Comparison of ENCODE assay signal across 26 cellular contexts in the genomic region with DNA sequence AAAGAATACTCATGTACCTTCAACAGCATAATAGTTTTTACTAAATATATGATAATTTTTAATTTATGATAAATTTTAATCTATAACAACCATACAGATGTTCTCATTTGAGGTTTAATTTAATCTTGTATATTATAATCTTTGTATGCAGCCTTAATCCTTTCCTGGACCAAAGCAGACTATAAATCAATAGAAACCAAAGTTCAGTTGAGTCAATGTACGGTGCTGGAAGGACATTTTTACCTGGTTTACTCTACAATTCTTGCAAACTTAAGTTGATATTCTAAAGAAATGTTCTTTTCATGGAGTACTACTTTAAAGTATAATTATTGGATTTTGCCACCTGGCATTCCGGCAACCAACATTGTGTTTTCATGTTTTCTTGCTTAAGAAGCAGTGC.
DNase-seq lines count a peak whose midpoint lies in the region; ATAC-seq, FAIRE-seq and TF ChIP-seq lines count a peak whose summit lies in the region.
"Had no signal": no experiment of that assay in that cellular context is flagged by ENCODE, and none has a peak within 500 bp of the region (broad histone marks: within the 10 kb centered on the region; RNA-seq: fewer than 3 reads in every experiment).

No MANE protein-coding gene starts in this region.

- H3K27ac ChIP-seq in liver (ENCODE audit: low read depth in 1 of 2, low read length in 2 of 2) (no peak overlapping the region), small intestine (ENCODE audit: low read depth in 1 of 2, low read length in 1 of 2) (no peak overlapping the region), Peyer's patch (no peak overlapping the region)
- H3K27ac ChIP-seq: BLaER1 had no signal

- FAIRE-seq in small intestine (lab: Jason Lieb, UNC): peak; percentile 55
- FAIRE-seq: A204.1, GM12878, GM12892, GM18507 had no signal

- H3K9me3 ChIP-seq in liver (ENCODE audit: control insufficient read depth in 4 of 4, low read length in 3 of 4): no peaks in the 10 kb centered on the region
- H3K9me3 ChIP-seq in small intestine (ENCODE audit: control insufficient read depth, low read depth): no peaks in the 10 kb centered on the region
- no peaks in the 10 kb centered on the region for H3K9me3 ChIP-seq in Peyer's patch
- H3K9me3 ChIP-seq: BE2C, BLaER1 had no signal

- no peak for TF ChIP-seq CTCF in liver (IDR thresholded peaks at IDR 0.05; ENCODE audit: low read depth, low read length, missing input control)
- TF ChIP-seq CTCF in Peyer's patch (IDR thresholded peaks at IDR 0.05): no peak

- H3K9ac ChIP-seq in liver (ENCODE audit: low read depth in 1 of 2, low read length in 2 of 2): no peak overlapping the region
- H3K9ac ChIP-seq: BLaER1 had no signal

- DNase-seq in left lobe of liver (ENCODE audit: low spot score) (no peak), small intestine (peak; percentile 58), Peyer's patch (no peak), NCI-H2171 (lab: John Stamatoyannopoulos, UW) (no peak), SIG-M5 treated with dmso at 0.1 percent for 504 hours (lab: John Stamatoyannopoulos, UW; ENCODE audit: unreplicated experiment) (no peak)
- DNase-seq: 8988T; ACHN; BE2C; C1 segment of cervical spinal cord; CD4-positive, alpha-beta memory T cell; CD4-positive, CD25-positive, alpha-beta regulatory T cell; CD8-positive, alpha-beta memory T cell; COR-L47; DMS 273 treated with DMSO at 0.1 percent for 48 hours; DMS153; DMS53; DMS79; DND-41; EL; GDM1 had no signal

- H3K27me3 ChIP-seq in liver (ENCODE audit: control insufficient read depth in 4 of 4, insufficient read depth in 4 of 4, low read length in 3 of 4) (no peaks in the 10 kb centered on the region), small intestine (ENCODE audit: control insufficient read depth in 2 of 2, insufficient read depth in 2 of 2, low read length in 2 of 2) (no peaks in the 10 kb centered on the region), Peyer's patch (no peaks in the 10 kb centered on the region)
- H3K27me3 ChIP-seq: BLaER1 had no signal

- TF ChIP-seq POLR2A in Peyer's patch (IDR thresholded peaks at IDR 0.05): no peak

- H3K4me3 ChIP-seq in liver (ENCODE audit: low read depth in 1 of 3, low read length in 3 of 3) (no peak overlapping the region), small intestine (ENCODE audit: low read depth in 1 of 2, low read length in 2 of 2) (no peak overlapping the region), Peyer's patch (no peak overlapping the region)
- H3K4me3 ChIP-seq: BLaER1, GM12878 had no signal

- 54% methylated on average over 2 of the region's 2 CpGs for WGBS in liver
- 20 to 62% (median 44%) methylated on average over 2 of the region's 2 CpGs for WGBS in small intestine, 3 donors

- H3K4me1 ChIP-seq in liver (ENCODE audit: control insufficient read depth in 4 of 4, insufficient read depth in 4 of 4, low read length in 3 of 4) (peaks cover 0 to 3% (median 1%) of the 10 kb centered on the region in 4 donors), small intestine (ENCODE audit: control insufficient read depth in 2 of 2, insufficient read depth in 1 of 2, low read depth in 1 of 2, low read length in 1 of 2) (no peaks in the 10 kb centered on the region), Peyer's patch (no peaks in the 10 kb centered on the region)
- H3K4me1 ChIP-seq: BE2C, BLaER1 had no signal

- TF ChIP-seq RAD21 in liver (IDR thresholded peaks at IDR 0.05): no peak

- H3K36me3 ChIP-seq in liver (ENCODE audit: control insufficient read depth in 4 of 4, insufficient read depth in 3 of 4, low read depth in 1 of 4, low read length in 3 of 4) (no peaks in the 10 kb centered on the region), small intestine (ENCODE audit: control insufficient read depth in 2 of 2, insufficient read depth in 2 of 2, low read length in 2 of 2) (no peaks in the 10 kb centered on the region), Peyer's patch (no peaks in the 10 kb centered on the region)
- H3K36me3 ChIP-seq: BE2C, BLaER1 had no signal

- peak; percentile 80 for ATAC-seq in left lobe of liver
- ATAC-seq: GM12878 had no signal

TF ChIP-seq in liver, 16 proteins besides CTCF, POLR2A, EP300 and RAD21:
- TF ChIP-seq TAF1 (conservative IDR thresholded peaks at IDR 0.05): no peak
- TF ChIP-seq FOXA2 (IDR thresholded peaks at IDR 0.05): no peak
- no peak for TF ChIP-seq RXRA (IDR thresholded peaks at IDR 0.05)
- TF ChIP-seq GABPA (IDR thresholded peaks at IDR 0.05 in 1 of 2, conservative IDR thresholded peaks at IDR 0.05 in 1 of 2): no peak
- TF ChIP-seq, protein P1, sequence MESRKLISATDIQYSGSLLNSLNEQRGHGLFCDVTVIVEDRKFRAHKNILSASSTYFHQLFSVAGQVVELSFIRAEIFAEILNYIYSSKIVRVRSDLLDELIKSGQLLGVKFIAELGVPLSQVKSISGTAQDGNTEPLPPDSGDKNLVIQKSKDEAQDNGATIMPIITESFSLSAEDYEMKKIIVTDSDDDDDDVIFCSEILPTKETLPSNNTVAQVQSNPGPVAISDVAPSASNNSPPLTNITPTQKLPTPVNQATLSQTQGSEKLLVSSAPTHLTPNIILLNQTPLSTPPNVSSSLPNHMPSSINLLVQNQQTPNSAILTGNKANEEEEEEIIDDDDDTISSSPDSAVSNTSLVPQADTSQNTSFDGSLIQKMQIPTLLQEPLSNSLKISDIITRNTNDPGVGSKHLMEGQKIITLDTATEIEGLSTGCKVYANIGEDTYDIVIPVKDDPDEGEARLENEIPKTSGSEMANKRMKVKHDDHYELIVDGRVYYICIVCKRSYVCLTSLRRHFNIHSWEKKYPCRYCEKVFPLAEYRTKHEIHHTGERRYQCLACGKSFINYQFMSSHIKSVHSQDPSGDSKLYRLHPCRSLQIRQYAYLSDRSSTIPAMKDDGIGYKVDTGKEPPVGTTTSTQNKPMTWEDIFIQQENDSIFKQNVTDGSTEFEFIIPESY (IDR thresholded peaks at IDR 0.05): no peak
- TF ChIP-seq, protein P2, sequence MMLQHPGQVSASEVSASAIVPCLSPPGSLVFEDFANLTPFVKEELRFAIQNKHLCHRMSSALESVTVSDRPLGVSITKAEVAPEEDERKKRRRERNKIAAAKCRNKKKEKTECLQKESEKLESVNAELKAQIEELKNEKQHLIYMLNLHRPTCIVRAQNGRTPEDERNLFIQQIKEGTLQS (IDR thresholded peaks at IDR 0.05): no peak
- peak; percentile 74 to 79 for TF ChIP-seq HNF4A (conservative IDR thresholded peaks at IDR 0.05)
- TF ChIP-seq, protein P3, sequence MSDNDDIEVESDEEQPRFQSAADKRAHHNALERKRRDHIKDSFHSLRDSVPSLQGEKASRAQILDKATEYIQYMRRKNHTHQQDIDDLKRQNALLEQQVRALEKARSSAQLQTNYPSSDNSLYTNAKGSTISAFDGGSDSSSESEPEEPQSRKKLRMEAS (IDR thresholded peaks at IDR 0.05): no peak
- TF ChIP-seq HNF4G (IDR thresholded peaks at IDR 0.05): no peak
